Comparison of ENCODE assay signal across 7 cellular contexts in genomic region chr13:110116072-110116487, GRCh38.
DNase-seq lines count a peak whose midpoint lies in the region; ATAC-seq, FAIRE-seq and TF ChIP-seq lines count a peak whose summit lies in the region.

No MANE protein-coding gene starts in this region.

- H3K27ac Mint-ChIP-seq in naive B cell: no peak overlapping the region

- no peak overlapping the region for H3K27ac ChIP-seq in aorta (ENCODE audit: low read depth in 1 of 2, low read length in 2 of 2)

- peak; percentile 49 for DNase-seq in GM18507 (ENCODE audit: extremely low spot score, insufficient read length, low read depth)
- DNase-seq in ecto neural progenitor cell (ENCODE audit: low spot score): peak; percentile 83
- DNase-seq in naive B cell: peak; percentile 9
- DNase-seq in aorta: peak in 1 of 2 donors; percentile 69
- no peak for DNase-seq in NCI-H1105 treated with DMSO at 0.1 percent for 48 hours (lab: John Stamatoyannopoulos, UW)

- no peaks in the 10 kb centered on the region for H3K4me1 ChIP-seq in aorta (ENCODE audit: control insufficient read depth in 1 of 2, insufficient read depth in 2 of 2, low read length in 2 of 2)

- intact Hi-C loops in aorta (cut with DNase I): no loop called here

- H3K4me1 Mint-ChIP-seq in naive B cell: peaks cover 0 to 6% (median 0%) of the 10 kb centered on the region in 3 donors

- no peaks in the 10 kb centered on the region for H3K27me3 ChIP-seq in aorta (ENCODE audit: control insufficient read depth in 1 of 2, insufficient read depth in 2 of 2, low read length in 1 of 2)

- H3K4me3 Mint-ChIP-seq in naive B cell: no peak overlapping the region

- ATAC-seq in HG03139 (IDR thresholded peaks at IDR 0.05; ENCODE audit: unreplicated experiment): peak; percentile 68
- ATAC-seq in naive B cell (ENCODE audit: low read depth in 2 of 2): no peak
- ATAC-seq in aorta (ENCODE audit: low FRiP score): peak; percentile 71

- no peaks in the 10 kb centered on the region for H3K9me3 ChIP-seq in aorta (ENCODE audit: control insufficient read depth, low read length)

- peaks cover 22 to 32% (median 24%) of the 10 kb centered on the region in 3 donors for H3K27me3 Mint-ChIP-seq in naive B cell

- H3K4me3 ChIP-seq in WI38 (ENCODE audit: low read depth, low read length): no peak overlapping the region
- H3K4me3 ChIP-seq in aorta (ENCODE audit: low read length in 2 of 2): no peak overlapping the region

- H3K36me3 Mint-ChIP-seq in naive B cell: no peaks in the 10 kb centered on the region

- 26 to 35% methylated on average over 23 of the region's 23 CpGs for WGBS in aorta, 2 donors

- no peaks in the 10 kb centered on the region for H3K36me3 ChIP-seq in aorta (ENCODE audit: control insufficient read depth in 1 of 2, insufficient read depth in 2 of 2, low read length in 1 of 2)

- peak; percentile 60 for FAIRE-seq in GM18507 (lab: Jason Lieb, UNC)

- TF ChIP-seq CTCF in WI38 (IDR thresholded peaks at IDR 0.05; ENCODE audit: low read depth, low read length): peak; percentile 71

- H3K9me3 Mint-ChIP-seq in naive B cell: no peaks in the 10 kb centered on the region

Comparison
In these comparisons a context has a peak if more than half of its experiments do, and no peak if none do; other contexts are left out.
1. ATAC-seq: peak in HG03139 (single experiment) and aorta (single experiment); none in naive B cell (0 of 2).